ENCODE assay signal across 27 cellular contexts in the genomic region with DNA sequence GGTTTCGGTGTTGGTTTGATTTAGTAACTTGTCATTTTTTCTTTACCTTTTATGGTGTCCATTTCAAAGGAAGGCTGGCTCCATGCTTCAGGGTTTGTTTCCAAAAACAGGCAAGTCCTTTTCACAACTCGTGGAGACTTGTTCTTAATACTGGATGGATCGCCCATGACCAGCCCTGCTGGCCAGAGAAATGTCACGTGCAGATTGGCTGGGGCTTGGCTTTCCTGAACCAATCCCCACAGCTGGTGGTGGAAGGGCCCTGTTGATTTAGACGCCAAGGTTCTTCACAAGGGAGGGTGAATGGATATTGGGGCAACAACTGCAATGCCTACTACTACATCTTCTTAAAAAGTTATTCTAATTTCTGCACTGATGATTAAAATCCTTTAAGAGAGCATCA.
"Had no signal": no experiment of that assay in that cellular context is flagged by ENCODE, and none has a peak within 500 bp of the region (broad histone marks: within the 10 kb centered on the region; RNA-seq: fewer than 3 reads in every experiment).

No MANE protein-coding gene starts in this region.

- H3K4me1 ChIP-seq: adrenal gland had no signal

- H3K9me3 ChIP-seq: adrenal gland, SJCRH30, SK-N-SH had no signal

- H3K4me3 ChIP-seq: adrenal gland, SJCRH30 had no signal

- H3K27ac Mint-ChIP-seq: activated CD8-positive, alpha-beta T cell treated with anti-CD3 and anti-CD28 coated beads for 36 hours; activated naive CD8-positive, alpha-beta T cell treated with anti-CD3 and anti-CD28 coated beads, Interleukin-2, amount 10 ng/mL, durations not matched to agents 7 days and 5 days had no signal

- H3K4me3 Mint-ChIP-seq: activated CD8-positive, alpha-beta T cell treated with anti-CD3 and anti-CD28 coated beads for 36 hours; activated naive CD8-positive, alpha-beta T cell treated with anti-CD3 and anti-CD28 coated beads, Interleukin-2, amount 10 ng/mL, durations not matched to agents 7 days and 5 days; brain had no signal

- H3K27ac ChIP-seq: adrenal gland, RWPE1, SJCRH30, WERI-Rb-1 had no signal

- DNase-seq: activated CD4-positive, alpha-beta T cell treated with anti-CD3 and anti-CD28 coated beads for 4 hours; activated CD8-positive, alpha-beta memory T cell treated with anti-CD3 and anti-CD28 coated beads, Interleukin-2, amount 50 U/mL, for 48 hours; activated CD8-positive, alpha-beta T cell treated with anti-CD3 and anti-CD28 coated beads for 36 hours; activated naive CD4-positive, alpha-beta T cell treated with anti-CD3 and anti-CD28 coated beads, Interleukin-2, amount 50 U/mL, for 16 hours; activated naive CD8-positive, alpha-beta T cell treated with anti-CD3 and anti-CD28 coated beads, Interleukin-2, amount 10 ng/mL, durations not matched to agents 7 days and 5 days; activated T-cell treated with anti-CD3 and anti-CD28 coated beads, Interleukin-2, amount 50 U/mL, for 1 hour; adrenal gland; anterior cingulate cortex; cerebellar nuclear complex; Karpas-422; NCI-H1048; NCI-H1930; NCI-H2171; NCI-H2227 treated with DMSO at 0.1 percent for 48 hours; NCI-H446 treated with DMSO at 0.1 percent for 48 hours; NCI-H69; NK-92 treated with Interleukin-12 subunit alpha and Interleukin-12 subunit beta, amount 100 ng/mL, for 24 hours; OCI-M1; Right ventricle myocardium superior; SJCRH30; SK-N-SH; T-helper 1 cell; WERI-Rb-1 had no signal

- H3K4me1 Mint-ChIP-seq: activated naive CD8-positive, alpha-beta T cell treated with anti-CD3 and anti-CD28 coated beads, Interleukin-2, amount 10 ng/mL, durations not matched to agents 7 days and 5 days had no signal

- H3K36me3 ChIP-seq: adrenal gland, SJCRH30, WERI-Rb-1 had no signal

- H3K9me3 Mint-ChIP-seq: activated CD8-positive, alpha-beta T cell treated with anti-CD3 and anti-CD28 coated beads for 36 hours; activated naive CD8-positive, alpha-beta T cell treated with anti-CD3 and anti-CD28 coated beads, Interleukin-2, amount 10 ng/mL, durations not matched to agents 7 days and 5 days had no signal

- H3K36me3 Mint-ChIP-seq: activated naive CD8-positive, alpha-beta T cell treated with anti-CD3 and anti-CD28 coated beads, Interleukin-2, amount 10 ng/mL, durations not matched to agents 7 days and 5 days; brain had no signal

- H3K27me3 ChIP-seq: adrenal gland, SJCRH30 had no signal

- ATAC-seq: activated CD4-positive, CD25-positive, alpha-beta regulatory T cell treated with anti-CD3 and anti-CD28 coated beads, Interleukin-2, amount 50 U/mL, for 24 hours; activated CD8-positive, alpha-beta T cell treated with anti-CD3 and anti-CD28 coated beads for 36 hours; Panc1 had no signal
